ENCODE assay signal across 16 cellular contexts in the genomic region with DNA sequence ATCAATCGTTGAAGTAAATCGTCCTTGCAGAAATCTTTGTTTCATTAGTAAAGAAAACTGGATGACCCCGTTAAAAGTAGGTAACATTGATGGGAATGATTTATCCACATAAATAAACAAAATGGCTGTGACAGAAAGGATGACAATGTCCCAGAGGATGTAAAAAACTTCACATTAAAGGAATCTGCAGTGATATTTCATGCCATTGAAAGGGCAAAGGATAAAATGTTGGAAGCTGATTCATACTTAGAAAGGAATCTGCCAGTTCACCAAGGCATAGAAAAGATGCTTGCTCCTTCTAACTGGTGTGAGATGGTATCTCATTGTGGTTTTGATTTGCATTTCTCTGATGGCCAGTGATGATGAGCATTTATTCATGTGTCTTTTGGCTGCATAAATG. TPM values are rescaled to one million over a fixed set of nuclear protein-coding genes. Genes with fewer than 3 reads are reported as not detected.
DNase-seq lines count a peak whose midpoint lies in the region; ATAC-seq and TF ChIP-seq lines count a peak whose summit lies in the region.
"Had no signal": no experiment of that assay in that cellular context is flagged by ENCODE, and none has a peak within 500 bp of the region (broad histone marks: within the 10 kb centered on the region; RNA-seq: fewer than 3 reads in every experiment).

No MANE protein-coding gene starts in this region.

- no peak for TF ChIP-seq CTCF in astrocyte of the spinal cord (IDR thresholded peaks at IDR 0.05; ENCODE audit: low read depth, low read length)

- DNase-seq in AG08396 (ENCODE audit: low spot score) (peak; percentile 8), LHCN-M2 (ENCODE audit: low read depth) (peak; percentile 77), astrocyte of the spinal cord (ENCODE audit: low read depth, low spot score) (peak; percentile 61), iris pigment epithelial cell (ENCODE audit: low read depth) (peak; percentile 72), NCI-H345 treated with DMSO at 0.1 percent for 48 hours (lab: John Stamatoyannopoulos, UW; ENCODE audit: unreplicated experiment) (no peak), NOMO-1 (lab: John Stamatoyannopoulos, UW; ENCODE audit: unreplicated experiment in 2 of 2) (no peak), C1 segment of cervical spinal cord (lab: John Stamatoyannopoulos, UW) (no peak)
- DNase-seq: activated naive CD8-positive, alpha-beta T cell treated with anti-CD3 and anti-CD28 coated beads, Interleukin-2, amount 10 ng/mL, durations not matched to agents 7 days and 5 days; BE2C; left cardiac atrium; NCI-H2107; stimulated activated CD4-positive, alpha-beta T cell treated with anti-CD3 and anti-CD28 coated beads, Interleukin-1b, Interleukin-23, amount 100 ng/mL, for 48 hours; upper lobe of right lung had no signal

- in situ Hi-C loops in astrocyte of the spinal cord (cut with HindIII; ENCODE audit: low sequenced_read_pairs): no loop called here

- ATAC-seq in GM18520 (IDR thresholded peaks at IDR 0.05; ENCODE audit: unreplicated experiment): no peak
- ATAC-seq: activated CD4-positive, CD25-positive, alpha-beta regulatory T cell treated with anti-CD3 and anti-CD28 coated beads, Interleukin-2, amount 50 U/mL, for 24 hours; upper lobe of right lung had no signal

- H3K4me3 ChIP-seq in astrocyte of the spinal cord (ENCODE audit: low read depth, low read length): no peak overlapping the region
- H3K4me3 ChIP-seq: coronary artery, upper lobe of right lung had no signal

RNA-seq across cellular contexts. Expression of gene EPGN, which starts 24.2 kb away (rescaled TPM):
- 0.26 TPM in 1 of 2 replicates, not detected in the other for total RNA-seq in LHCN-M2 (2014; rRNA removed)
- not detected for polyA plus RNA-seq in LHCN-M2 (2012)
- total RNA-seq: activated naive CD8-positive, alpha-beta T cell treated with anti-CD3 and anti-CD28 coated beads, Interleukin-2, amount 10 ng/mL, durations not matched to agents 7 days and 5 days had no signal

Comparison
In these comparisons a context has a peak if more than half of its experiments do, and no peak if none do; other contexts are left out.
1. DNase-seq: peak in AG08396 (single experiment), LHCN-M2 (single experiment), astrocyte of the spinal cord (single experiment) and iris pigment epithelial cell (single experiment); none in NCI-H345 treated with DMSO at 0.1 percent for 48 hours (single experiment), NOMO-1 (0 of 2) and C1 segment of cervical spinal cord (0 of 14).